ENCODE assay signal across 1 cellular context in genomic region chrX:3815896-3816664, GRCh38.
TF ChIP-seq lines count a peak whose summit lies in the region.

No MANE protein-coding gene starts in this region.

TF ChIP-seq in K562, 482 proteins besides CTCF, POLR2A, EP300 and RAD21 (continued from another document):
- TF ChIP-seq UBTF (IDR thresholded peaks at IDR 0.05; ENCODE audit: borderline replicate concordance in 1 of 2, low read depth in 2 of 2, low read length in 2 of 2) (peak in 1 of 2 experiments; percentile 15; a peak in 1 of 4 replicates), ZNF79 (CRISPR knock-in tag; IDR thresholded peaks at IDR 0.05; ENCODE audit: low read depth) (no peak), STAT6 (CRISPR knock-in tag; IDR thresholded peaks at IDR 0.05) (no peak), COPS2 (conservative IDR thresholded peaks at IDR 0.05) (no peak), HDAC8 (tag; IDR thresholded peaks at IDR 0.05) (no peak), ZFX (CRISPR knock-in tag; IDR thresholded peaks at IDR 0.05) (peak; percentile 79), HMGN3 (IDR thresholded peaks at IDR 0.05; ENCODE audit: borderline replicate concordance, extremely low read depth, insufficient read length, low read depth, low read length) (peak; percentile 46), LCOR (CRISPR knock-in tag; IDR thresholded peaks at IDR 0.05) (no peak), BMI1 (IDR thresholded peaks at IDR 0.05; ENCODE audit: low read length) (no peak), IFI16 (CRISPR knock-in tag; IDR thresholded peaks at IDR 0.05) (no peak), SPI1 (IDR thresholded peaks at IDR 0.05; ENCODE audit: borderline replicate concordance, low read depth, low read length) (no peak), ARID2 (IDR thresholded peaks at IDR 0.05) (no peak), KLF6 (CRISPR knock-in tag; IDR thresholded peaks at IDR 0.05; ENCODE audit: borderline replicate concordance) (no peak), EZH2 (IDR thresholded peaks at IDR 0.05; ENCODE audit: borderline replicate concordance, low read depth, low read length) (no peak), THAP7 (CRISPR knock-in tag; IDR thresholded peaks at IDR 0.05) (no peak), TEAD2 (tag; IDR thresholded peaks at IDR 0.05) (no peak), CTCFL (IDR thresholded peaks at IDR 0.05; ENCODE audit: borderline replicate concordance, insufficient read depth, low read depth, low read length, poor library complexity, severe bottlenecking) (peak; percentile 72), TCF3 (CRISPR knock-in tag; IDR thresholded peaks at IDR 0.05) (0 out of 2 replicates have a peak, but pooled peaks have one; percentile 4), ZNF311 (CRISPR knock-in tag; IDR thresholded peaks at IDR 0.05) (no peak), NFXL1 (CRISPR knock-in tag; IDR thresholded peaks at IDR 0.05) (no peak), GTF2A2 (tag; IDR thresholded peaks at IDR 0.05) (no peak), PKNOX1 (IDR thresholded peaks at IDR 0.05) (no peak), ID3 (CRISPR knock-in tag; IDR thresholded peaks at IDR 0.05) (no peak), ID3 (tag; IDR thresholded peaks at IDR 0.05) (no peak), SP1 (CRISPR knock-in tag; IDR thresholded peaks at IDR 0.05) (no peak), ZBTB34 (CRISPR knock-in tag; IDR thresholded peaks at IDR 0.05) (no peak), ZNF24 (IDR thresholded peaks at IDR 0.05) (no peak), SMARCA5 (IDR thresholded peaks at IDR 0.05) (no peak), ZNF695 (CRISPR knock-in tag; IDR thresholded peaks at IDR 0.05) (no peak), HES1 (IDR thresholded peaks at IDR 0.05; ENCODE audit: low read depth) (no peak), KAT7 (CRISPR knock-in tag; IDR thresholded peaks at IDR 0.05; ENCODE audit: borderline replicate concordance) (no peak), SMAD3 (CRISPR knock-in tag; conservative IDR thresholded peaks at IDR 0.05) (no peak), ZC3H8 (IDR thresholded peaks at IDR 0.05) (no peak), ZBTB40 (IDR thresholded peaks at IDR 0.05) (no peak), ZBTB40 (CRISPR knock-in tag; IDR thresholded peaks at IDR 0.05) (no peak), PATZ1 (CRISPR knock-in tag; IDR thresholded peaks at IDR 0.05; ENCODE audit: borderline replicate concordance) (no peak), ZNF764 (CRISPR knock-in tag; IDR thresholded peaks at IDR 0.05; ENCODE audit: low read depth) (no peak), POLR2G (IDR thresholded peaks at IDR 0.05; ENCODE audit: low read depth, low read length) (peak; percentile 76)
